ENCODE assay signal across 9 cellular contexts in genomic region chr17:7486181-7486580, GRCh38. TPM values are rescaled to one million over a fixed set of nuclear protein-coding genes. Genes with fewer than 3 reads are reported as not detected.
DNase-seq lines count a peak whose midpoint lies in the region; ATAC-seq and TF ChIP-seq lines count a peak whose summit lies in the region.
"Had no signal": no experiment of that assay in that cellular context is flagged by ENCODE, and none has a peak within 500 bp of the region (broad histone marks: within the 10 kb centered on the region; RNA-seq: fewer than 3 reads in every experiment).

No MANE protein-coding gene starts in this region.

- no TSS peak for BruUV-seq in MCF 10A (replicated peaks; lab: Mats Ljungman, UMichigan)

- TF ChIP-seq CTCF in AG04450 (IDR thresholded peaks at IDR 0.05; ENCODE audit: low read depth, low read length): no peak
- no peak for TF ChIP-seq CTCF in MCF 10A (IDR thresholded peaks at IDR 0.05; ENCODE audit: unreplicated experiment)
- no peak for TF ChIP-seq CTCF in mesothelial cell of epicardium (IDR thresholded peaks at IDR 0.05; ENCODE audit: unreplicated experiment)

- peaks cover 7% of the 10 kb centered on the region for H3K4me1 ChIP-seq in HUES48 (ENCODE audit: control insufficient read depth, insufficient read depth, low read length)

- DNase-seq in AG04450 (ENCODE audit: low read depth, low spot score) (no peak), MCF 10A (ENCODE audit: unreplicated experiment) (no peak), mesothelial cell of epicardium (ENCODE audit: low spot score in 2 of 2, unreplicated experiment in 2 of 2) (no peak), OCI-M2 (lab: John Stamatoyannopoulos, UW; ENCODE audit: unreplicated experiment) (no peak), NCI-H2171 (lab: John Stamatoyannopoulos, UW) (no peak)
- DNase-seq: effector CD8-positive, alpha-beta T cell had no signal

- H3K27me3 ChIP-seq in AG04450 (ENCODE audit: control insufficient read depth, insufficient read depth, low read length) (no peaks in the 10 kb centered on the region), HUES48 (ENCODE audit: control insufficient read depth, insufficient read depth, low read length) (no peaks in the 10 kb centered on the region)

- POLR2A ChIA-PET in AG04450 (lab: Yijun Ruan, JAX): interaction anchor here (0.6 to 1.2 kb wide), 2 partner anchors 41 to 82 kb away, joined by 3 to 4 read pairs; partner anchors contain the start of gene TMEM256
- POLR2A ChIA-PET in MCF 10A (lab: Yijun Ruan, JAX): interaction anchor here (0.6 to 5.1 kb wide), 22 partner anchors 8 to 900 kb away, joined by 3 to 90 read pairs (median 12); partner anchors contain the start of genes CHRNB1, FXR2, SENP3 and TMEM102

- H3K4me1 Mint-ChIP-seq in MCF 10A (ENCODE audit: insufficient read depth, unreplicated experiment) (peaks cover 46% of the 10 kb centered on the region), mesothelial cell of epicardium (peaks cover 60% of the 10 kb centered on the region)

- H3K4me3 ChIP-seq in AG04450 (ENCODE audit: low read depth, low read length): peak overlapping the region; percentile 58
- peak overlapping the region; percentile 79 for H3K4me3 ChIP-seq in HUES48 (ENCODE audit: low read depth, low read length)

- no peak overlapping the region for H3K9ac ChIP-seq in HUES48 (ENCODE audit: low read depth, low read length)

- peaks cover 51% of the 10 kb centered on the region for H3K36me3 Mint-ChIP-seq in MCF 10A (ENCODE audit: insufficient read depth, unreplicated experiment)
- peaks cover 6% of the 10 kb centered on the region for H3K36me3 Mint-ChIP-seq in mesothelial cell of epicardium

- H3K27me3 Mint-ChIP-seq in MCF 10A (ENCODE audit: insufficient read depth, unreplicated experiment) (no peaks in the 10 kb centered on the region), mesothelial cell of epicardium (ENCODE audit: low read depth) (no peaks in the 10 kb centered on the region)

- no peaks in the 10 kb centered on the region for H3K9me3 Mint-ChIP-seq in MCF 10A (ENCODE audit: unreplicated experiment)
- no peaks in the 10 kb centered on the region for H3K9me3 Mint-ChIP-seq in mesothelial cell of epicardium

- peak overlapping the region; percentile 77 for H3K27ac Mint-ChIP-seq in MCF 10A (ENCODE audit: low read depth, unreplicated experiment)
- peak overlapping the region; percentile 37 for H3K27ac Mint-ChIP-seq in mesothelial cell of epicardium

- intact Hi-C loops in MCF 10A (cut with micrococcal nuclease): no loop called here

- ATAC-seq in GM19455 (IDR thresholded peaks at IDR 0.05; ENCODE audit: unreplicated experiment): no peak
- ATAC-seq in HG03139 (IDR thresholded peaks at IDR 0.05; ENCODE audit: unreplicated experiment): no peak

- H3K27ac ChIP-seq in AG04450 (ENCODE audit: low read depth, low read length): no peak overlapping the region
- no peak overlapping the region for H3K27ac ChIP-seq in HUES48 (ENCODE audit: low read depth, low read length)

- H3K36me3 ChIP-seq in HUES48 (ENCODE audit: control insufficient read depth, insufficient read depth, low read length): no peaks in the 10 kb centered on the region; the same call in 1 of the 2 replicates

- H3K4me3 Mint-ChIP-seq in MCF 10A (ENCODE audit: unreplicated experiment) (peak overlapping the region; percentile 79), mesothelial cell of epicardium (peak overlapping the region; percentile 97)

- CTCF ChIA-PET in AG04450 (lab: Charles Lee) (interaction anchor here (0.9 to 3.2 kb wide), 5 partner anchors 29 to 441 kb away, joined by 3 to 22 read pairs (median 4); no protein-coding TSS in a partner anchor), MCF 10A (lab: Yijun Ruan, JAX) (interaction anchor here (0.6 to 4.0 kb wide), 12 partner anchors 12 to 202 kb away, joined by 3 to 26 read pairs (median 4); partner anchors contain the start of gene WRAP53)

- H3K9me3 ChIP-seq in AG04450 (ENCODE audit: control insufficient read depth, insufficient read depth, low read length) (no peaks in the 10 kb centered on the region), HUES48 (ENCODE audit: control insufficient read depth, insufficient read depth, low read length) (no peaks in the 10 kb centered on the region)

RNA-seq across cellular contexts. Expression of gene POLR2A, which starts 2.0 kb away (rescaled TPM):
- polyA plus RNA-seq in AG04450 (2011; rRNA removed): 18.4 and 35.0 TPM in 2 replicates
- 207 and 320 TPM in 2 replicates for polyA minus RNA-seq in AG04450 (2011; rRNA and poly(A)+ RNA removed)
- total RNA-seq in MCF 10A (2022): 89.6 and 107 TPM in 2 replicates
- total RNA-seq in mesothelial cell of epicardium: 195 to 208 TPM (median 204 TPM) in 3 replicates

RNA-seq across cellular contexts. Expression of gene SLC35G6, which starts 4.9 kb away (rescaled TPM):
- not detected in 2 replicates for polyA plus RNA-seq in AG04450 (2011; rRNA removed)
- polyA minus RNA-seq in AG04450 (2011; rRNA and poly(A)+ RNA removed): not detected in 2 replicates
- total RNA-seq in MCF 10A (2022): not detected in 2 replicates
- total RNA-seq in mesothelial cell of epicardium: not detected in 3 replicates

RNA-seq across cellular contexts. Expression of gene ZBTB4, which starts 6.8 kb away (rescaled TPM):
- 18.8 and 22.3 TPM in 2 replicates for polyA plus RNA-seq in AG04450 (2011; rRNA removed)
- polyA minus RNA-seq in AG04450 (2011; rRNA and poly(A)+ RNA removed): 28.8 and 32.5 TPM in 2 replicates
- total RNA-seq in MCF 10A (2022) (26.3 and 29.1 TPM in 2 replicates), mesothelial cell of epicardium (36.4 to 40.1 TPM (median 39.7 TPM) in 3 replicates)

RNA-seq across cellular contexts. Expression of gene CHRNB1, which starts 41.3 kb away (rescaled TPM):
- polyA plus RNA-seq in AG04450 (2011; rRNA removed): 5.3 and 6.3 TPM in 2 replicates
- polyA minus RNA-seq in AG04450 (2011; rRNA and poly(A)+ RNA removed): 2.9 and 4.2 TPM in 2 replicates
- 3.3 and 7.8 TPM in 2 replicates for total RNA-seq in MCF 10A (2022)
- total RNA-seq in mesothelial cell of epicardium: 15.9 to 17.7 TPM (median 16.0 TPM) in 3 replicates

RNA-seq across cellular contexts. Expression of gene FGF11, which starts 46.9 kb away (rescaled TPM):
- polyA plus RNA-seq in AG04450 (2011; rRNA removed): 0.58 and 0.63 TPM in 2 replicates
- 0.28 and 0.39 TPM in 2 replicates for polyA minus RNA-seq in AG04450 (2011; rRNA and poly(A)+ RNA removed)
- total RNA-seq in MCF 10A (2022) (0.84 and 2.1 TPM in 2 replicates), mesothelial cell of epicardium (24.8 to 26.8 TPM (median 26.5 TPM) in 3 replicates)
